In the genomic region with DNA sequence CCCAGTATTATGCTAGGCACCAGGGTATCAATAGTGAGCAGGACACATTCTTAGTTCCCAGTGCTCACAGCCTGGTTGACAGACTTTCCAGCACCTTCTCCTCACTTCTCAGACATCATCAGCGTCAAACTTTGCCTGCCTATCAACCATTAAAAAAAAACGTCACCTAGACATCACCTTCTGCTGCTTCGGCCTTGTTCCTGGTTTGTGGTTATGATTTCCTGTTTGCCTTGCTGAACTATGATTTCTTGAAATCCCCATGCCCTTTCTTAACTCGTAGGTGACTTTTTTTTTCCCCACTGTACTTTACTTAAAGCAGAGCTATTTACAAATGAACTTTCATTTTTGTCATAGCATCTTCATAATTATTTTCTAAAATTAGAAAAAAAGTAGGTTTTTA, we compare ENCODE assay signal across 9 cellular contexts.
DNase-seq lines count a peak whose midpoint lies in the region; ATAC-seq, FAIRE-seq and TF ChIP-seq lines count a peak whose summit lies in the region.
"Had no signal": no experiment of that assay in that cellular context is flagged by ENCODE, and none has a peak within 500 bp of the region (broad histone marks: within the 10 kb centered on the region; RNA-seq: fewer than 3 reads in every experiment).

No MANE protein-coding gene starts in this region.

- TF ChIP-seq CTCF in brain microvascular endothelial cell (IDR thresholded peaks at IDR 0.05; ENCODE audit: low read depth, low read length, missing control alignments) = no peak

- H3K27me3 ChIP-seq in brain microvascular endothelial cell (replicated peaks) = no peaks in the 10 kb centered on the region

- DNase-seq in GM19239 (ENCODE audit: insufficient read length, low spot score) (peak; percentile 28), iris pigment epithelial cell (ENCODE audit: low read depth) (peak; percentile 45), iPS-NIHi11 (ENCODE audit: low spot score) (no peak), putamen (ENCODE audit: low spot score) (no peak), 8988T (no peak), brain microvascular endothelial cell (no peak)
- peak; percentile 59 for DNase-seq in T-helper 2 cell treated with Interferon-gamma antibody and Interleukin-4, amounts not matched to agents 5 μg/mL and 100 μg/mL, for 36 hours (ENCODE audit: low spot score)

- peak overlapping the region; percentile 22 for H3K4me3 Mint-ChIP-seq in T-helper 2 cell treated with Interferon-gamma antibody and Interleukin-4, amounts not matched to agents 5 μg/mL and 100 μg/mL, for 36 hours

- H3K36me3 ChIP-seq in brain microvascular endothelial cell (replicated peaks) = no peaks in the 10 kb centered on the region

- H3K9me3 Mint-ChIP-seq in T-helper 2 cell treated with Interferon-gamma antibody and Interleukin-4, amounts not matched to agents 5 μg/mL and 100 μg/mL, for 36 hours = no peaks in the 10 kb centered on the region

- H3K4me1 Mint-ChIP-seq in T-helper 2 cell treated with Interferon-gamma antibody and Interleukin-4, amounts not matched to agents 5 μg/mL and 100 μg/mL, for 36 hours (ENCODE audit: low read depth) = peaks cover 30% of the 10 kb centered on the region

- peak; percentile 77 for ATAC-seq in HG03039 (IDR thresholded peaks at IDR 0.05; ENCODE audit: unreplicated experiment)

- in situ Hi-C loops in brain microvascular endothelial cell (cut with HindIII; ENCODE audit: low pct_ligation_motif_present, low sequenced_read_pairs) = no loop called here

- peak; percentile 98 for FAIRE-seq in GM19239 (lab: Jason Lieb, UNC)
- FAIRE-seq: keratinocyte had no signal

- H3K36me3 Mint-ChIP-seq in T-helper 2 cell treated with Interferon-gamma antibody and Interleukin-4, amounts not matched to agents 5 μg/mL and 100 μg/mL, for 36 hours (ENCODE audit: low read depth) = no peaks in the 10 kb centered on the region

- peak overlapping the region; percentile 77 for H3K27ac Mint-ChIP-seq in T-helper 2 cell treated with Interferon-gamma antibody and Interleukin-4, amounts not matched to agents 5 μg/mL and 100 μg/mL, for 36 hours

- H3K27ac ChIP-seq in brain microvascular endothelial cell = no peak overlapping the region

- H3K4me3 ChIP-seq in brain microvascular endothelial cell (ENCODE audit: low read depth, low read length) = no peak overlapping the region

- H3K27me3 Mint-ChIP-seq in T-helper 2 cell treated with Interferon-gamma antibody and Interleukin-4, amounts not matched to agents 5 μg/mL and 100 μg/mL, for 36 hours (ENCODE audit: low read depth) = no peaks in the 10 kb centered on the region

Comparison
In these comparisons a context has a peak if more than half of its experiments do, and no peak if none do; other contexts are left out.
1. DNase-seq: peak in GM19239 (single experiment), T-helper 2 cell treated with Interferon-gamma antibody and Interleukin-4, amounts not matched to agents 5 μg/mL and 100 μg/mL, for 36 hours (single experiment) and iris pigment epithelial cell (single experiment); none in iPS-NIHi11 (single experiment), putamen (single experiment), 8988T (single experiment) and brain microvascular endothelial cell (single experiment).